25 cellular contexts compared by ENCODE assay signal in the genomic region with DNA sequence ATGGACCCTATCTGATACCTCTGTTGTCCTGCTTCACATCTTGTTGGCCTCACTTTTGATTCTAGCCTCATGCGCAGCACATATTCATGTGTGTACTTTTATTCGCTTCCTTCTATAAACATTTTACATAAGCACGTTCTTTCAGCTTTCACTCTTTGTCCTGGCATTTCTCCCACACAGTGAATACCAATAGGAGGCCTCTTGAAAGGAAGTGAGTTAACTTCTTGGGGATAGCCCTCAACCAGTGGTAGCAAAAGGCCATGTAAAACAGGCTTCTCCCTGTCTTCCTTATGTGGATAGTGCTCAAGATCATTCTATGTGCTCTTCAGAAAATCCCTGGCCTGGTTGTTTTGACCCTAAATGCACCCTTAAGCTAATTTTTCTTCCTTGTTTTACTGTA.
"Had no signal": no experiment of that assay in that cellular context is flagged by ENCODE, and none has a peak within 500 bp of the region (broad histone marks: within the 10 kb centered on the region; RNA-seq: fewer than 3 reads in every experiment).

No MANE protein-coding gene starts in this region.

- H3K4me3 ChIP-seq: colonic mucosa, pancreas, suprapubic skin, thyroid gland, uterus had no signal

- FAIRE-seq: islet of Langerhans, pancreas, small intestine had no signal

- DNase-seq: colonic mucosa; dermis blood vessel endothelial cell; erythroblast; foreskin melanocyte; head of caudate nucleus; hippocampal formation; kidney glomerular epithelial cell; mammary epithelial cell; natural killer cell; nucleus accumbens; pancreas; right cardiac atrium; small intestine; stimulated activated CD4-positive, alpha-beta T cell treated with anti-CD3 and anti-CD28 coated beads, Interleukin-2, amount 100 ng/mL, for 48 hours; stimulated activated CD8-positive, alpha-beta memory T cell treated with anti-CD3 and anti-CD28 coated beads, Interleukin-4, amount 100 ng/mL, for 48 hours; stimulated activated naive CD8-positive, alpha-beta T cell treated with anti-CD3 and anti-CD28 coated beads, Interleukin-15, Interleukin-2, amounts not matched to agents 100 U/mL and 50 U/mL, for 24 hours; thyroid gland; uterus had no signal

- H3K36me3 Mint-ChIP-seq: mesothelial cell of epicardium; natural killer cell; stimulated activated effector memory CD8-positive, alpha-beta T cell treated with anti-CD3 and anti-CD28 coated beads, Interleukin-12 subunit alpha, Interleukin-12 subunit beta, amount 100 ng/mL, for 72 hours; type B pancreatic cell had no signal

- H3K27ac Mint-ChIP-seq: mesothelial cell of epicardium; natural killer cell; progenitor cell of endocrine pancreas; stimulated activated effector memory CD8-positive, alpha-beta T cell treated with anti-CD3 and anti-CD28 coated beads, Interleukin-12 subunit alpha, Interleukin-12 subunit beta, amount 100 ng/mL, for 72 hours; type B pancreatic cell had no signal

- H3K36me3 ChIP-seq: colonic mucosa, pancreas, suprapubic skin, thyroid gland, uterus had no signal

- H3K4me3 Mint-ChIP-seq: mesothelial cell of epicardium; natural killer cell; neural crest cell; stimulated activated effector memory CD8-positive, alpha-beta T cell treated with anti-CD3 and anti-CD28 coated beads, Interleukin-12 subunit alpha, Interleukin-12 subunit beta, amount 100 ng/mL, for 72 hours; type B pancreatic cell had no signal

- H3K4me1 ChIP-seq: pancreas, suprapubic skin, thyroid gland, uterus had no signal

- H3K4me1 Mint-ChIP-seq: natural killer cell; neural crest cell; stimulated activated effector memory CD8-positive, alpha-beta T cell treated with anti-CD3 and anti-CD28 coated beads, Interleukin-12 subunit alpha, Interleukin-12 subunit beta, amount 100 ng/mL, for 72 hours had no signal

- H3K9me3 ChIP-seq: colonic mucosa, pancreas, suprapubic skin, thyroid gland, uterus had no signal

- H3K27me3 Mint-ChIP-seq: progenitor cell of endocrine pancreas, type B pancreatic cell had no signal

- H3K27me3 ChIP-seq: colonic mucosa, pancreas, suprapubic skin, thyroid gland, uterus had no signal

- H3K9me3 Mint-ChIP-seq: mesothelial cell of epicardium, type B pancreatic cell had no signal

- H3K27ac ChIP-seq: colonic mucosa, pancreas, suprapubic skin, thyroid gland, uterus had no signal
